ENCODE assay signal across 29 cellular contexts in the genomic region with DNA sequence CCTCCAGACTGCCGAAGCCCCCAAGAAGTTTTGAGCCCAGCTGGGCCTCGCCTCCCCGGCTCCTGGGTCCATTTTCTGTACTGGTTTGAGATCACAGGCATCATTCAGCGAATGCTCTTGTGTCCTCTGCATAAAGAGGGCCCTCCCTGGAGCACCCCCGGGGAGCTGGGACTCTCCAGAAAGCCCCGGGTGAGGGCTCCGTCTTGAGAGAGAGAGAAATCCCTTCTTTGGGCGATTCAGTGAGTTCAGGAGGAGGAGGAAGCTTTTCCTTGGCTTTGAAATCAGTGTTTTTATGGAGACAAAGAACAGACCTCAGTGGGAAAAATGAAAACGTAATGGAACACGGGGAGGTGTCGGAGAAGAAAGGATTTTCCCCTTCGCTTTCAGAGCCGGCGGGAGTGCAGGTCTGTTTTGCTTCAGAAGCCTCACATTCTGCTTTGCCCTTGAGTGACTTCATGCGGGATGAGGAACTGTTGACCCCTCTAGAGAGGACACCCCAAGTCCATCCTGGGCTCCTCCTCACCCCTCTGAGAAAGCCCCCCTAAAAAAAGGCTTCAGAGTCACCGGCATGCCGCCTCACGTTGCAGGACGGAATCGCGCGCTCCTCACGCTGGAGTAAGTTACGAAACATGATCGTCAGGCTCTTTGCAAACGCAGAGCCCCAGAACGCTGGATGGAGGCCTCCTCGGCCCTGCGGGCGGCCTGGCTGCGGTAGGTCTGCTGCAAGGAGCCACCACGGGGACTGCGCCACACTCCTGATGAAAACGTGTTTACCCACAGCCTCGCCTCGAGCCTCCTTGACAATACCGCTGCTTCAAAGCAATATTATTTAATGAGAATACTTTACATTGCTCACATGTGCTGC. TPM values are rescaled to one million over a fixed set of nuclear protein-coding genes. Genes with fewer than 3 reads are reported as not detected.
DNase-seq lines count a peak whose midpoint lies in the region; ATAC-seq and TF ChIP-seq lines count a peak whose summit lies in the region.
"Had no signal": no experiment of that assay in that cellular context is flagged by ENCODE, and none has a peak within 500 bp of the region (broad histone marks: within the 10 kb centered on the region; RNA-seq: fewer than 3 reads in every experiment).

No MANE protein-coding gene starts in this region.

- H3K4me1 ChIP-seq in Panc1 (ENCODE audit: control insufficient read depth, insufficient read depth, low read length), result no peaks in the 10 kb centered on the region
- H3K4me1 ChIP-seq in body of pancreas, result no peaks in the 10 kb centered on the region
- no peaks in the 10 kb centered on the region for H3K4me1 ChIP-seq in hepatocyte (ENCODE audit: insufficient read depth)
- no peaks in the 10 kb centered on the region for H3K4me1 ChIP-seq in effector memory CD4-positive, alpha-beta T cell (ENCODE audit: control insufficient read depth, insufficient read depth, low read length, poor library complexity, severe bottlenecking)

- peaks cover 4% of the 10 kb centered on the region for H3K79me2 ChIP-seq in hepatocyte

- no peaks in the 10 kb centered on the region for H4K20me1 ChIP-seq in hepatocyte (ENCODE audit: insufficient read depth, poor library complexity, severe bottlenecking)

- no peaks in the 10 kb centered on the region for H3K9me3 ChIP-seq in Panc1 (ENCODE audit: control insufficient read depth, insufficient read depth, low read depth, low read length)
- H3K9me3 ChIP-seq in body of pancreas, result no peaks in the 10 kb centered on the region
- H3K9me3 ChIP-seq in hepatocyte (ENCODE audit: low read depth), result no peaks in the 10 kb centered on the region
- no peaks in the 10 kb centered on the region for H3K9me3 ChIP-seq in effector memory CD4-positive, alpha-beta T cell (ENCODE audit: control insufficient read depth, low read length)
- H3K9me3 ChIP-seq: esophagus squamous epithelium, gastrocnemius medialis, left lung, upper lobe of left lung had no signal

- no peak overlapping the region for H3K27ac ChIP-seq in Panc1 (ENCODE audit: low read length)
- H3K27ac ChIP-seq in body of pancreas, result no peak overlapping the region
- H3K27ac ChIP-seq in hepatocyte, result peak overlapping the region; percentile 86
- H3K27ac ChIP-seq in effector memory CD4-positive, alpha-beta T cell (ENCODE audit: insufficient read depth, low read length, poor library complexity, severe bottlenecking), result no peak overlapping the region
- H3K27ac ChIP-seq: C4-2B, esophagus squamous epithelium, gastrocnemius medialis, KMS-11, left lung, upper lobe of left lung had no signal

- H3K27me3 ChIP-seq in Panc1 (ENCODE audit: control insufficient read depth, insufficient read depth, low read length) (no peaks in the 10 kb centered on the region), body of pancreas (no peaks in the 10 kb centered on the region), hepatocyte (no peaks in the 10 kb centered on the region)
- no peaks in the 10 kb centered on the region for H3K27me3 ChIP-seq in effector memory CD4-positive, alpha-beta T cell (replicated peaks; ENCODE audit: control insufficient read depth, insufficient read depth, low read length, poor library complexity, severe bottlenecking)
- H3K27me3 ChIP-seq: esophagus squamous epithelium, gastrocnemius medialis, left lung, upper lobe of left lung had no signal

- WGBS in body of pancreas, 2 donors, result 87 to 92% methylated on average over 36 to 37 of the region's 37 CpGs
- WGBS in hepatocyte (ENCODE audit: low lambda C conversion rate, missing lambda C conversion rate), result 75% methylated on average over 37 of the region's 37 CpGs

- no peaks in the 10 kb centered on the region for H3K9me2 ChIP-seq in hepatocyte (replicated peaks; ENCODE audit: insufficient read depth)

- no peak for ATAC-seq in Panc1
- ATAC-seq in body of pancreas, result peak; percentile 16
- no peak for ATAC-seq in stimulated activated naive B cell treated with anti-CD40 and anti-IgM and Interleukin-4, amounts not matched to agents 10 μg/mL and 1 μg/mL and 100 μg/mL, for 72 hours (replicated peaks)
- ATAC-seq in GM19467 (IDR thresholded peaks at IDR 0.05; ENCODE audit: unreplicated experiment), result no peak
- ATAC-seq: activated CD4-positive, CD25-positive, alpha-beta regulatory T cell treated with anti-CD3 and anti-CD28 coated beads, Interleukin-2, amount 50 U/mL, for 24 hours; activated naive CD8-positive, alpha-beta T cell treated with anti-CD3 and anti-CD28 coated beads, Interleukin-2, amount 50 U/mL, for 24 hours; activated T-helper 17 cell treated with anti-CD3 and anti-CD28 coated beads, Interleukin-2, amount 50 U/mL, for 72 hours; gastrocnemius medialis; left lung; naive thymus-derived CD4-positive, alpha-beta T cell had no signal

- H3K4me2 ChIP-seq in hepatocyte, result peak overlapping the region; percentile 8
- H3K4me2 ChIP-seq: GM23338, KMS-11, smooth muscle cell had no signal

- H2AFZ ChIP-seq in hepatocyte, result no peak overlapping the region
- H2AFZ ChIP-seq: GM23338 had no signal

- H3K4me3 ChIP-seq in Panc1 (ENCODE audit: low read depth in 2 of 2, low read length in 2 of 2) (no peak overlapping the region), body of pancreas (no peak overlapping the region), hepatocyte (no peak overlapping the region)
- H3K4me3 ChIP-seq in effector memory CD4-positive, alpha-beta T cell (ENCODE audit: insufficient read depth, low read depth, low read length, poor library complexity, severe bottlenecking), result no peak overlapping the region
- H3K4me3 ChIP-seq: esophagus squamous epithelium, gastrocnemius medialis, GM23338, left lung, smooth muscle cell, upper lobe of left lung had no signal

- POLR2A ChIA-PET in Panc1 (lab: Charles Lee), result interaction anchor here (0.6 kb wide), 1 partner anchor 1208 kb away, joined by 5 read pairs; no protein-coding TSS in a partner anchor

- TSS peak; percentile 4 for BruUV-seq in Panc1 (replicated peaks; lab: Mats Ljungman, UMichigan)

- no peak overlapping the region for H3K4me3 Mint-ChIP-seq in stimulated activated naive B cell treated with anti-CD40 and anti-IgM and Interleukin-4, amounts not matched to agents 10 μg/mL and 1 μg/mL and 100 μg/mL, for 72 hours
- H3K4me3 Mint-ChIP-seq: activated CD4-positive, alpha-beta memory T cell treated with anti-CD3 and anti-CD28 coated beads for 36 hours; activated naive CD8-positive, alpha-beta T cell treated with anti-CD3 and anti-CD28 coated beads, Interleukin-2, amount 50 U/mL, for 24 hours; activated T-helper 17 cell treated with anti-CD3 and anti-CD28 coated beads, Interleukin-2, amount 50 U/mL, for 72 hours; GM23338; naive thymus-derived CD4-positive, alpha-beta T cell; T-helper 1 cell treated with Interleukin-12 subunit alpha and Interleukin-12 subunit beta and Interleukin-4 antibody, amounts not matched to agents 30 μg/mL and 1 μg/mL, for 36 hours had no signal

- CTCF ChIA-PET in Panc1 (lab: Charles Lee), result no interaction called here

- no peaks in the 10 kb centered on the region for H3K27me3 Mint-ChIP-seq in stimulated activated naive B cell treated with anti-CD40 and anti-IgM and Interleukin-4, amounts not matched to agents 10 μg/mL and 1 μg/mL and 100 μg/mL, for 72 hours
- H3K27me3 Mint-ChIP-seq: activated CD4-positive, alpha-beta memory T cell treated with anti-CD3 and anti-CD28 coated beads for 36 hours; activated naive CD8-positive, alpha-beta T cell treated with anti-CD3 and anti-CD28 coated beads, Interleukin-2, amount 50 U/mL, for 24 hours; activated T-helper 17 cell treated with anti-CD3 and anti-CD28 coated beads, Interleukin-2, amount 50 U/mL, for 72 hours; naive thymus-derived CD4-positive, alpha-beta T cell had no signal

- TF ChIP-seq POLR2A in body of pancreas (IDR thresholded peaks at IDR 0.05), result no peak

- H3K36me3 ChIP-seq in Panc1 (ENCODE audit: control insufficient read depth, insufficient read depth, low read length) (peaks cover 9% of the 10 kb centered on the region), body of pancreas (replicated peaks in 1 of 2; ENCODE audit: insufficient read depth in 1 of 2, low read depth in 2 of 2) (peaks cover 6 to 17% of the 10 kb centered on the region in 2 donors), hepatocyte (replicated peaks; ENCODE audit: insufficient read depth, low read depth) (no peaks in the 10 kb centered on the region)
- H3K36me3 ChIP-seq in effector memory CD4-positive, alpha-beta T cell (ENCODE audit: control insufficient read depth, insufficient read depth, low read length), result peaks cover 24% of the 10 kb centered on the region

- no peak for TF ChIP-seq CTCF in Panc1 (IDR thresholded peaks at IDR 0.05)
- no peak for TF ChIP-seq CTCF in body of pancreas (IDR thresholded peaks at IDR 0.05)
- no peak for TF ChIP-seq CTCF in hepatocyte (IDR thresholded peaks at IDR 0.05; ENCODE audit: poor library complexity)

- H3K27ac Mint-ChIP-seq in stimulated activated naive B cell treated with anti-CD40 and anti-IgM and Interleukin-4, amounts not matched to agents 10 μg/mL and 1 μg/mL and 100 μg/mL, for 72 hours, result peak overlapping the region; percentile 56
- H3K27ac Mint-ChIP-seq: activated CD4-positive, alpha-beta memory T cell treated with anti-CD3 and anti-CD28 coated beads for 36 hours; activated T-helper 17 cell treated with anti-CD3 and anti-CD28 coated beads, Interleukin-2, amount 50 U/mL, for 72 hours; T-helper 1 cell treated with Interleukin-12 subunit alpha and Interleukin-12 subunit beta and Interleukin-4 antibody, amounts not matched to agents 30 μg/mL and 1 μg/mL, for 36 hours had no signal

- no peaks in the 10 kb centered on the region for H3K9me3 Mint-ChIP-seq in stimulated activated naive B cell treated with anti-CD40 and anti-IgM and Interleukin-4, amounts not matched to agents 10 μg/mL and 1 μg/mL and 100 μg/mL, for 72 hours
- H3K9me3 Mint-ChIP-seq: activated CD4-positive, alpha-beta memory T cell treated with anti-CD3 and anti-CD28 coated beads for 36 hours; activated naive CD8-positive, alpha-beta T cell treated with anti-CD3 and anti-CD28 coated beads, Interleukin-2, amount 50 U/mL, for 24 hours; activated T-helper 17 cell treated with anti-CD3 and anti-CD28 coated beads, Interleukin-2, amount 50 U/mL, for 72 hours; GM23338; naive thymus-derived CD4-positive, alpha-beta T cell; T-helper 1 cell treated with Interleukin-12 subunit alpha and Interleukin-12 subunit beta and Interleukin-4 antibody, amounts not matched to agents 30 μg/mL and 1 μg/mL, for 36 hours had no signal

- in situ Hi-C loops in Panc1 (cut with HindIII; ENCODE audit: low pct_unique_long_range_greater_than_20kb, low sequenced_read_pairs), result no loop called here
- in situ Hi-C loops in ACHN (cut with HindIII; ENCODE audit: low pct_ligation_motif_present, low pct_unique_long_range_greater_than_20kb, low sequenced_read_pairs), result no loop called here

- peaks cover 0 to 3% of the 10 kb centered on the region in 2 donors for H3K4me1 Mint-ChIP-seq in stimulated activated naive B cell treated with anti-CD40 and anti-IgM and Interleukin-4, amounts not matched to agents 10 μg/mL and 1 μg/mL and 100 μg/mL, for 72 hours
- H3K4me1 Mint-ChIP-seq: activated naive CD8-positive, alpha-beta T cell treated with anti-CD3 and anti-CD28 coated beads, Interleukin-2, amount 50 U/mL, for 24 hours; activated T-helper 17 cell treated with anti-CD3 and anti-CD28 coated beads, Interleukin-2, amount 50 U/mL, for 72 hours; GM23338 had no signal

- peaks cover 26 to 35% of the 10 kb centered on the region in 2 donors for H3K36me3 Mint-ChIP-seq in stimulated activated naive B cell treated with anti-CD40 and anti-IgM and Interleukin-4, amounts not matched to agents 10 μg/mL and 1 μg/mL and 100 μg/mL, for 72 hours

- intact Hi-C loops in Panc1 (cut with micrococcal nuclease; ENCODE audit: unreplicated experiment) (no loop called here), body of pancreas (cut with DNase I) (no loop called here)

- no peak for DNase-seq in Panc1 (ENCODE audit: low read depth, low spot score)
- DNase-seq in body of pancreas, result no peak
- peak; percentile 45 for DNase-seq in hepatocyte (ENCODE audit: low spot score)
- no peak for DNase-seq in stimulated activated naive B cell treated with anti-CD40 and anti-IgM and Interleukin-4, amounts not matched to agents 10 μg/mL and 1 μg/mL and 100 μg/mL, for 72 hours
- no peak for DNase-seq in ACHN
- no peak for DNase-seq in effector memory CD4-positive, alpha-beta T cell
- DNase-seq: activated CD4-positive, alpha-beta memory T cell treated with anti-CD3 and anti-CD28 coated beads for 36 hours; activated CD8-positive, alpha-beta memory T cell treated with anti-CD3 and anti-CD28 coated beads, Interleukin-2, amount 50 U/mL, for 4 hours; activated naive CD8-positive, alpha-beta T cell treated with anti-CD3 and anti-CD28 coated beads, Interleukin-2, amount 50 U/mL, for 24 hours; Calu3; effector CD8-positive, alpha-beta T cell; esophagus squamous epithelium; gastrocnemius medialis; mesendoderm; naive thymus-derived CD4-positive, alpha-beta T cell; NCI-H1436; NCI-H446 treated with DMSO at 0.1 percent for 48 hours; occipital lobe; stimulated activated CD4-positive, alpha-beta T cell treated with anti-CD3 and anti-CD28 coated beads, Interleukin-2, amount 100 ng/mL, for 24 hours had no signal

RNA-seq across cellular contexts. Expression of gene AP5Z1, which starts 8.5 kb away (rescaled TPM):
- total RNA-seq in Panc1 (2021; ENCODE audit: unreplicated experiment) (100.0 TPM), body of pancreas (10 to 100 TPM; 20.2 to 23.4 TPM), hepatocyte (30.5 and 33.9 TPM in 2 replicates)
- 91.5 TPM for polyA plus RNA-seq in Panc1 (2012; ENCODE audit: insufficient read length)
- polyA plus RNA-seq in hepatocyte, result 60.3 and 76.9 TPM in 2 replicates
